18 cellular contexts compared by ENCODE assay signal in the genomic region with DNA sequence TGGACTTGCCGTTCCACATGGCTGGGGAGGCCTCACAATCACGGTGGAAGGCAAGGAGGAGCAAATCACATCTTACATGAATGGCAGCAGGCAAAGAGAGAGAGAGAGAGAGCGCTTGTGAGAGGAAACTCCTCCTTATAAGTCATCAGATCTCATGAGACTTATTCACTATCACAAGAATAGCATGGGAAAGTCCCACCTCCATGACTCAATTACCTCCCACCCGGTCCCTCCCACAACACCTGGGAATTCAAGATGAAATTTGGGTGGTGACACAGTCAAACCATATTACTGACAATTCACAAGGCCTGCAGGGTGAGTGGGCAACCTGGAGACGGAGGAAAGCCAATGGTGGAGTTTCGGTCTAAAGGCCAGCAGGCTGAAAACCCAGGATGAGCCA.
DNase-seq lines count a peak whose midpoint lies in the region; ATAC-seq and TF ChIP-seq lines count a peak whose summit lies in the region.
"Had no signal": no experiment of that assay in that cellular context is flagged by ENCODE, and none has a peak within 500 bp of the region (broad histone marks: within the 10 kb centered on the region; RNA-seq: fewer than 3 reads in every experiment).

No MANE protein-coding gene starts in this region.

- no peaks in the 10 kb centered on the region for H3K79me1 ChIP-seq in trophoblast cell (ENCODE audit: low read length)

- no peak overlapping the region for H3K14ac ChIP-seq in trophoblast cell (ENCODE audit: low read length)

- H3K27ac Mint-ChIP-seq in activated naive CD4-positive, alpha-beta T cell treated with anti-CD3 and anti-CD28 coated beads, Interleukin-2, amount 10 ng/mL, durations not matched to agents 7 days and 5 days = no peak overlapping the region
- H3K27ac Mint-ChIP-seq in activated naive CD4-positive, alpha-beta T cell treated with anti-CD3 and anti-CD28 coated beads, Interleukin-2, amount 50 U/mL, for 72 hours = no peak overlapping the region
- H3K27ac Mint-ChIP-seq: naive B cell had no signal

- no peak overlapping the region for H3K27ac ChIP-seq in trophoblast cell (ENCODE audit: low read depth, low read length)
- no peak overlapping the region for H3K27ac ChIP-seq in gastroesophageal sphincter
- H3K27ac ChIP-seq: vagina, VCaP had no signal

- no peak for TF ChIP-seq CTCF in gastroesophageal sphincter (IDR thresholded peaks at IDR 0.05)

- peak; percentile 40 for DNase-seq in activated naive CD4-positive, alpha-beta T cell treated with Interleukin-2 at 50 U/mL for 16 hours
- no peak for DNase-seq in activated naive CD4-positive, alpha-beta T cell treated with anti-CD3 and anti-CD28 coated beads, Interleukin-2, amount 10 ng/mL, durations not matched to agents 7 days and 5 days
- DNase-seq in activated naive CD4-positive, alpha-beta T cell treated with anti-CD3 and anti-CD28 coated beads, Interleukin-2, amount 50 U/mL, for 72 hours (ENCODE audit: low spot score in 2 of 2) = no peak
- DNase-seq in trophoblast cell = no peak
- DNase-seq in islet precursor cell = no peak
- no peak for DNase-seq in Kasumi-1 (lab: John Stamatoyannopoulos, UW)
- DNase-seq: C1 segment of cervical spinal cord, KBM-7, left cardiac atrium, naive B cell, NCI-H1694 treated with DMSO at 0.1 percent for 48 hours, NCI-H69, right cardiac atrium, T-helper 2 cell had no signal

- H3K36me3 ChIP-seq in trophoblast cell (ENCODE audit: control insufficient read depth in 1 of 2, insufficient read depth in 2 of 2, low read length in 2 of 2) (no peaks in the 10 kb centered on the region), gastroesophageal sphincter (no peaks in the 10 kb centered on the region)
- H3K36me3 ChIP-seq: vagina had no signal

- no peak overlapping the region for H2BK12ac ChIP-seq in trophoblast cell (ENCODE audit: low read length)

- no peaks in the 10 kb centered on the region for H3K27me3 Mint-ChIP-seq in activated naive CD4-positive, alpha-beta T cell treated with anti-CD3 and anti-CD28 coated beads, Interleukin-2, amount 10 ng/mL, durations not matched to agents 7 days and 5 days
- H3K27me3 Mint-ChIP-seq: naive B cell had no signal

- H2AFZ ChIP-seq in trophoblast cell (ENCODE audit: insufficient read depth, low read length, poor library complexity) = peak overlapping the region; percentile 28

- no peak overlapping the region for H3K4me3 ChIP-seq in trophoblast cell (ENCODE audit: low read depth, low read length)
- H3K4me3 ChIP-seq in gastroesophageal sphincter = no peak overlapping the region
- H3K4me3 ChIP-seq: vagina had no signal

- no peak overlapping the region for H2AK5ac ChIP-seq in trophoblast cell (ENCODE audit: low read length)

- H3K4ac ChIP-seq in trophoblast cell (ENCODE audit: low read depth, low read length) = no peak overlapping the region

- H3K4me2 ChIP-seq in trophoblast cell (ENCODE audit: low read length) = no peak overlapping the region

- no peak overlapping the region for H3K4me3 Mint-ChIP-seq in activated naive CD4-positive, alpha-beta T cell treated with anti-CD3 and anti-CD28 coated beads, Interleukin-2, amount 10 ng/mL, durations not matched to agents 7 days and 5 days
- H3K4me3 Mint-ChIP-seq: naive B cell had no signal

- H3K27me3 ChIP-seq in trophoblast cell (ENCODE audit: insufficient read depth, low read length) (no peaks in the 10 kb centered on the region), gastroesophageal sphincter (no peaks in the 10 kb centered on the region)
- H3K27me3 ChIP-seq: vagina had no signal

- H3K9me3 ChIP-seq in trophoblast cell (ENCODE audit: insufficient read depth, low read depth, low read length) = no peaks in the 10 kb centered on the region
- H3K9me3 ChIP-seq in gastroesophageal sphincter = no peaks in the 10 kb centered on the region
- H3K9me3 ChIP-seq: vagina had no signal

- H3K9me3 Mint-ChIP-seq in activated naive CD4-positive, alpha-beta T cell treated with anti-CD3 and anti-CD28 coated beads, Interleukin-2, amount 10 ng/mL, durations not matched to agents 7 days and 5 days = no peaks in the 10 kb centered on the region
- peaks cover 7% of the 10 kb centered on the region in 2 donors for H3K9me3 Mint-ChIP-seq in activated naive CD4-positive, alpha-beta T cell treated with anti-CD3 and anti-CD28 coated beads, Interleukin-2, amount 50 U/mL, for 72 hours

- CTCF ChIA-PET in activated naive CD4-positive, alpha-beta T cell treated with anti-CD3 and anti-CD28 coated beads, Interleukin-2, amount 10 ng/mL, durations not matched to agents 7 days and 5 days (lab: Charles Lee) = no interaction called here

- no peak overlapping the region for H2BK120ac ChIP-seq in trophoblast cell (ENCODE audit: insufficient read depth, low read length, poor library complexity)

- no peak for TF ChIP-seq POLR2A in gastroesophageal sphincter (IDR thresholded peaks at IDR 0.05)

- no peaks in the 10 kb centered on the region for H3K36me3 Mint-ChIP-seq in activated naive CD4-positive, alpha-beta T cell treated with anti-CD3 and anti-CD28 coated beads, Interleukin-2, amount 10 ng/mL, durations not matched to agents 7 days and 5 days
- H3K36me3 Mint-ChIP-seq in activated naive CD4-positive, alpha-beta T cell treated with anti-CD3 and anti-CD28 coated beads, Interleukin-2, amount 50 U/mL, for 72 hours = no peaks in the 10 kb centered on the region
- H3K36me3 Mint-ChIP-seq: naive B cell had no signal

- no peak overlapping the region for H3K18ac ChIP-seq in trophoblast cell (ENCODE audit: low read length)

- ATAC-seq in GM18868 (IDR thresholded peaks at IDR 0.05; ENCODE audit: unreplicated experiment) = peak; percentile 37
- peak; percentile 11 to 26 for ATAC-seq in activated naive CD4-positive, alpha-beta T cell treated with anti-CD3 and anti-CD28 coated beads, Interleukin-2, amount 50 U/mL, for 72 hours
- no peak for ATAC-seq in gastroesophageal sphincter
- ATAC-seq: left cardiac atrium, right cardiac atrium had no signal

- no CpG with 5 or more reads among the region's 6 CpGs for WGBS in trophoblast cell (ENCODE audit: extremely low coverage, insufficient coverage, insufficient read length)
- WGBS in gastroesophageal sphincter (ENCODE audit: low coverage in 1 of 2), 2 donors = 84 to 91% methylated on average over 4 to 6 of the region's 6 CpGs

- H3K4me1 Mint-ChIP-seq in activated naive CD4-positive, alpha-beta T cell treated with anti-CD3 and anti-CD28 coated beads, Interleukin-2, amount 10 ng/mL, durations not matched to agents 7 days and 5 days = no peaks in the 10 kb centered on the region
- H3K4me1 Mint-ChIP-seq: naive B cell had no signal

- H4K8ac ChIP-seq in trophoblast cell (ENCODE audit: low read depth, low read length) = no peak overlapping the region

- H3K79me2 ChIP-seq in trophoblast cell (ENCODE audit: control insufficient read depth, insufficient read depth, low read length, poor library complexity) = no peaks in the 10 kb centered on the region

- H4K12ac ChIP-seq in trophoblast cell (ENCODE audit: low read depth, low read length) = no peak overlapping the region

- H4K91ac ChIP-seq in trophoblast cell (ENCODE audit: low read depth, low read length) = no peak overlapping the region

- no peak overlapping the region for H2BK5ac ChIP-seq in trophoblast cell (ENCODE audit: low read depth, low read length, poor library complexity)

- TF ChIP-seq EP300 in gastroesophageal sphincter (IDR thresholded peaks at IDR 0.05) = no peak

- no peak overlapping the region for H3K9ac ChIP-seq in trophoblast cell (ENCODE audit: low read length)

- H3K4me1 ChIP-seq in trophoblast cell (ENCODE audit: control insufficient read depth in 1 of 2, insufficient read depth in 2 of 2, low read length in 2 of 2) (no peaks in the 10 kb centered on the region), gastroesophageal sphincter (no peaks in the 10 kb centered on the region)
- H3K4me1 ChIP-seq: vagina had no signal

- H3K23ac ChIP-seq in trophoblast cell (ENCODE audit: low read length) = no peak overlapping the region
